ENCODE assay signal across 23 cellular contexts in genomic region chr1:115538579-115538978, GRCh38.
"Had no signal": no experiment of that assay in that cellular context is flagged by ENCODE, and none has a peak within 500 bp of the region (broad histone marks: within the 10 kb centered on the region; RNA-seq: fewer than 3 reads in every experiment).

No MANE protein-coding gene starts in this region.

- H3K27ac ChIP-seq: dorsolateral prefrontal cortex, gastrocnemius medialis, neutrophil, parathyroid adenoma, right lobe of liver, thoracic aorta, upper lobe of left lung had no signal

- H3K4me3 Mint-ChIP-seq: natural killer cell, neural crest cell had no signal

- H3K4me1 Mint-ChIP-seq: natural killer cell, neural crest cell had no signal

- H3K9me3 ChIP-seq: gastrocnemius medialis, neutrophil, right lobe of liver, thoracic aorta had no signal

- H3K4me3 ChIP-seq: dorsolateral prefrontal cortex, gastrocnemius medialis, heart right ventricle, right lobe of liver, smooth muscle cell, thoracic aorta, tibial nerve, upper lobe of left lung had no signal

- H3K9me3 Mint-ChIP-seq: natural killer cell, neural crest cell had no signal

- DNase-seq: central memory CD4-positive, alpha-beta T cell; dorsolateral prefrontal cortex; effector CD4-positive, alpha-beta T cell; foreskin fibroblast; gastrocnemius medialis; hippocampal formation; left colon; natural killer cell; right lobe of liver; stimulated activated CD4-positive, alpha-beta T cell treated with anti-CD3 and anti-CD28 coated beads, Interleukin-12 subunit alpha, Interleukin-12 subunit beta, amount 100 ng/mL, for 4 hours; stimulated activated CD4-positive, alpha-beta T cell treated with anti-CD3 and anti-CD28 coated beads, Interleukin-1b, Interleukin-23, amount 100 ng/mL, for 48 hours; stimulated activated CD4-positive, alpha-beta T cell treated with anti-CD3 and anti-CD28 coated beads, Interleukin-4, amount 100 ng/mL, for 1 hour; stimulated activated CD8-positive, alpha-beta memory T cell treated with anti-CD3 and anti-CD28 coated beads, Interleukin-4, amount 100 ng/mL, for 48 hours; stimulated activated naive CD8-positive, alpha-beta T cell treated with anti-CD3 and anti-CD28 coated beads, Interleukin-15, Interleukin-2, amounts not matched to agents 100 U/mL and 50 U/mL, for 24 hours; upper lobe of left lung had no signal

- H3K9ac ChIP-seq: parathyroid adenoma had no signal

- H3K79me2 ChIP-seq: parathyroid adenoma had no signal

- H3K27ac Mint-ChIP-seq: natural killer cell, progenitor cell of endocrine pancreas had no signal

- H3K4me2 ChIP-seq: smooth muscle cell had no signal

- H3K36me3 ChIP-seq: gastrocnemius medialis, heart right ventricle, neutrophil, right lobe of liver, thoracic aorta, tibial nerve, upper lobe of left lung had no signal

- H3K27me3 ChIP-seq: gastrocnemius medialis, heart right ventricle, neutrophil, right lobe of liver, tibial nerve, upper lobe of left lung had no signal

- H2AFZ ChIP-seq: parathyroid adenoma had no signal

- H3K36me3 Mint-ChIP-seq: natural killer cell had no signal

- H3K4me1 ChIP-seq: gastrocnemius medialis, parathyroid adenoma, right lobe of liver, upper lobe of left lung had no signal
